In genomic region chr9:113056191-113057106, GRCh38 we compare ENCODE assay signal across 9 cellular contexts. TPM values are rescaled to one million over a fixed set of nuclear protein-coding genes. Genes with fewer than 3 reads are reported as not detected.
DNase-seq lines count a peak whose midpoint lies in the region; ATAC-seq and TF ChIP-seq lines count a peak whose summit lies in the region.
"Had no signal": no experiment of that assay in that cellular context is flagged by ENCODE, and none has a peak within 500 bp of the region (broad histone marks: within the 10 kb centered on the region; RNA-seq: fewer than 3 reads in every experiment).

Gene ZFP37, minus strand, starts transcription at chr9:113056724. Its CDS starts 36 bp downstream, at chr9:113056688.

- DNase-seq in BJ (ENCODE audit: low read depth) (peak; percentile 77), HuH-7 (ENCODE audit: low spot score) (peak; percentile 97), SJCRH30 (peak; percentile 95 to 96), glutamatergic neuron (peak; percentile 88), nucleus accumbens (lab: John Stamatoyannopoulos, UW) (peak; percentile 39 to 97 (median 92)), substantia nigra (lab: John Stamatoyannopoulos, UW) (peak; percentile 54 to 96 (median 90))
- DNase-seq in activated naive CD8-positive, alpha-beta T cell treated with anti-CD3 and anti-CD28 coated beads for 36 hours, result peak; percentile 76

- H3K4me1 ChIP-seq in SJCRH30, result no peaks in the 10 kb centered on the region

- no peak within 1 kb of the TSS for H3K27ac Mint-ChIP-seq in activated naive CD8-positive, alpha-beta T cell treated with anti-CD3 and anti-CD28 coated beads for 36 hours
- H3K27ac Mint-ChIP-seq in glutamatergic neuron (ENCODE audit: unreplicated experiment), result no peak within 1 kb of the TSS
- H3K27ac Mint-ChIP-seq: IgD-negative memory B cell had no signal

- H3K4me3 Mint-ChIP-seq in activated naive CD8-positive, alpha-beta T cell treated with anti-CD3 and anti-CD28 coated beads for 36 hours, result no peak within 1 kb of the TSS
- H3K4me3 Mint-ChIP-seq in glutamatergic neuron (ENCODE audit: unreplicated experiment), result no peak within 1 kb of the TSS
- H3K4me3 Mint-ChIP-seq: IgD-negative memory B cell had no signal

- H3K4me1 Mint-ChIP-seq in activated naive CD8-positive, alpha-beta T cell treated with anti-CD3 and anti-CD28 coated beads for 36 hours, result no peaks in the 10 kb centered on the region
- no peaks in the 10 kb centered on the region for H3K4me1 Mint-ChIP-seq in glutamatergic neuron (ENCODE audit: low read depth, unreplicated experiment)
- H3K4me1 Mint-ChIP-seq: IgD-negative memory B cell had no signal

- TF ChIP-seq CTCF in BJ (IDR thresholded peaks at IDR 0.05; ENCODE audit: insufficient read depth, low read depth, low read length), result no peak
- no peak for TF ChIP-seq CTCF in glutamatergic neuron (IDR thresholded peaks at IDR 0.05; ENCODE audit: partially characterized antibody, unreplicated experiment)

- H3K27ac ChIP-seq in SJCRH30, result peak within 1 kb of the TSS; percentile 77
- H3K27ac ChIP-seq in substantia nigra (ENCODE audit: low read depth, low read length, poor library complexity, severe bottlenecking), result peak within 1 kb of the TSS; percentile 78

- ATAC-seq in GM21381 (IDR thresholded peaks at IDR 0.05; ENCODE audit: unreplicated experiment), result peak; percentile 94

- peaks cover 13% of the 10 kb centered on the region for H3K27me3 Mint-ChIP-seq in activated naive CD8-positive, alpha-beta T cell treated with anti-CD3 and anti-CD28 coated beads for 36 hours
- H3K27me3 Mint-ChIP-seq in glutamatergic neuron (ENCODE audit: unreplicated experiment), result peaks cover 9% of the 10 kb centered on the region

- H3K27me3 ChIP-seq in BJ (ENCODE audit: control insufficient read depth, insufficient read depth, low read length), result 0 out of 2 replicates have a peak, but pooled peaks cover 1% of the 10 kb centered on the region
- no peaks in the 10 kb centered on the region for H3K27me3 ChIP-seq in SJCRH30

- peaks cover 13% of the 10 kb centered on the region for H3K9me3 Mint-ChIP-seq in activated naive CD8-positive, alpha-beta T cell treated with anti-CD3 and anti-CD28 coated beads for 36 hours
- H3K9me3 Mint-ChIP-seq in glutamatergic neuron (ENCODE audit: unreplicated experiment), result peaks cover 8% of the 10 kb centered on the region

- POLR2A ChIA-PET in BJ (lab: Charles Lee), result interaction anchor here (0.6 kb wide), 1 partner anchor 162 kb away, joined by 3 read pairs; no protein-coding TSS in a partner anchor

- CTCF ChIA-PET in BJ (lab: Yijun Ruan, JAX), result no interaction called here

- peaks cover 11% of the 10 kb centered on the region for H3K36me3 Mint-ChIP-seq in activated naive CD8-positive, alpha-beta T cell treated with anti-CD3 and anti-CD28 coated beads for 36 hours
- H3K36me3 Mint-ChIP-seq in glutamatergic neuron (ENCODE audit: unreplicated experiment), result peaks cover 10% of the 10 kb centered on the region
- H3K36me3 Mint-ChIP-seq: IgD-negative memory B cell had no signal

- H3K36me3 ChIP-seq in BJ (ENCODE audit: control insufficient read depth, insufficient read depth, low read length), result no peaks in the 10 kb centered on the region
- no peaks in the 10 kb centered on the region for H3K36me3 ChIP-seq in SJCRH30

- peaks cover 34% of the 10 kb centered on the region for H3K9me3 ChIP-seq in SJCRH30 (replicated peaks)

- H3K4me3 ChIP-seq in BJ (ENCODE audit: low read depth, low read length), result peak within 1 kb of the TSS; percentile 79
- H3K4me3 ChIP-seq in SJCRH30, result peak within 1 kb of the TSS; percentile 91

RNA-seq across cellular contexts. Expression of gene ZFP37, which starts in this region (rescaled TPM):
- polyA plus RNA-seq in BJ (2011; rRNA removed), result 0.25 and 0.82 TPM in 2 replicates
- polyA minus RNA-seq in BJ (2011; rRNA and poly(A)+ RNA removed), result 0.19 and 0.57 TPM in 2 replicates
- 9.4 and 10.1 TPM in 2 replicates for total RNA-seq in SJCRH30 (2014; rRNA removed; shearing (Covaris generic))
- 1 to 10 TPM; 1.7 to 2.5 TPM for total RNA-seq in activated naive CD8-positive, alpha-beta T cell treated with anti-CD3 and anti-CD28 coated beads for 36 hours
- total RNA-seq in glutamatergic neuron (ENCODE audit: unreplicated experiment), result 7.9 TPM

Comparison
In these comparisons a context has a peak if more than half of its experiments do, and no peak if none do; other contexts are left out.
1. Peak in every context shown above with its lines: DNase-seq, ATAC-seq, H3K4me3 ChIP-seq and H3K27ac ChIP-seq.
2. Peak in DNase-seq and H3K4me3 ChIP-seq in BJ; RNA of the gene not detected or under 1 TPM.